Comparison of ENCODE assay signal across 10 cellular contexts in genomic region chr2:219553168-219553417, GRCh38. TPM values are rescaled to one million over a fixed set of nuclear protein-coding genes. Genes with fewer than 3 reads are reported as not detected.
DNase-seq lines count a peak whose midpoint lies in the region; ATAC-seq and TF ChIP-seq lines count a peak whose summit lies in the region.
"Had no signal": no experiment of that assay in that cellular context is flagged by ENCODE, and none has a peak within 500 bp of the region (broad histone marks: within the 10 kb centered on the region; RNA-seq: fewer than 3 reads in every experiment).

No MANE protein-coding gene starts in this region.

- H3K36me3 ChIP-seq in BLaER1 = peaks cover 10% of the 10 kb centered on the region; the same call in 1 of the 2 replicates
- no peaks in the 10 kb centered on the region for H3K36me3 ChIP-seq in Peyer's patch

- peaks cover 14% of the 10 kb centered on the region for H3K4me1 ChIP-seq in BLaER1
- H3K4me1 ChIP-seq in Peyer's patch = peaks cover 0 to 16% (median 4%) of the 10 kb centered on the region in 4 donors
- H3K4me1 ChIP-seq: foreskin keratinocyte had no signal

- TF ChIP-seq POLR2A in Peyer's patch (IDR thresholded peaks at IDR 0.05) = no peak

- H3K27ac Mint-ChIP-seq in progenitor cell of endocrine pancreas = no peak overlapping the region

- H3K9me3 ChIP-seq in BLaER1 = no peaks in the 10 kb centered on the region
- H3K9me3 ChIP-seq in Peyer's patch = peaks cover 0 to 4% (median 0%) of the 10 kb centered on the region in 4 donors

- H3K27me3 ChIP-seq in BLaER1 (peaks cover 8% of the 10 kb centered on the region; the same call in 1 of the 2 replicates), Peyer's patch (no peaks in the 10 kb centered on the region)

- TF ChIP-seq CTCF in Peyer's patch (IDR thresholded peaks at IDR 0.05) = no peak
- no peak for TF ChIP-seq CTCF in fibroblast of villous mesenchyme (IDR thresholded peaks at IDR 0.05; ENCODE audit: insufficient read depth, low read depth, low read length)
- no peak for TF ChIP-seq CTCF in progenitor cell of endocrine pancreas (IDR thresholded peaks at IDR 0.05; ENCODE audit: unreplicated experiment)
- TF ChIP-seq CTCF in omental fat pad (IDR thresholded peaks at IDR 0.05) = no peak

- DNase-seq in Peyer's patch (no peak), fibroblast of villous mesenchyme (ENCODE audit: low read depth) (no peak), progenitor cell of endocrine pancreas (ENCODE audit: low spot score, unreplicated experiment) (no peak), T1000 (lab: John Stamatoyannopoulos, UW) (no peak), omental fat pad (ENCODE audit: low spot score) (no peak), NAMALWA (ENCODE audit: low spot score) (no peak)
- DNase-seq in stimulated activated CD4-positive, alpha-beta T cell treated with anti-CD3 and anti-CD28 coated beads, Interleukin-1b, Interleukin-23, amount 100 ng/mL, for 48 hours = no peak

- peaks cover 40% of the 10 kb centered on the region for H3K27me3 Mint-ChIP-seq in progenitor cell of endocrine pancreas

- peaks cover 14% of the 10 kb centered on the region for H3K36me3 Mint-ChIP-seq in progenitor cell of endocrine pancreas (ENCODE audit: insufficient read depth)

- 0 out of 2 replicates have a peak, but pooled peaks cover 5% of the 10 kb centered on the region for H4K20me1 ChIP-seq in BLaER1

- no peak for ATAC-seq in omental fat pad (ENCODE audit: low FRiP score)

- H3K4me3 ChIP-seq in BLaER1 (no peak overlapping the region), Peyer's patch (peak overlapping the region; percentile 35 to 75 (median 57)), fibroblast of villous mesenchyme (ENCODE audit: low read depth, low read length) (peak overlapping the region; percentile 68)

- H3K4me1 Mint-ChIP-seq in progenitor cell of endocrine pancreas (ENCODE audit: low read depth) = peaks cover 3% of the 10 kb centered on the region

- peak overlapping the region; percentile 60 for H3K4me3 Mint-ChIP-seq in progenitor cell of endocrine pancreas (ENCODE audit: low read depth)

- no peak overlapping the region for H3K9ac ChIP-seq in BLaER1

- H3K27ac ChIP-seq in BLaER1 (no peak overlapping the region), Peyer's patch (no peak overlapping the region)
- H3K27ac ChIP-seq: foreskin keratinocyte had no signal

- H3K4me2 ChIP-seq in BLaER1 = peak overlapping the region; percentile 89

- no peaks in the 10 kb centered on the region for H3K9me3 Mint-ChIP-seq in progenitor cell of endocrine pancreas (ENCODE audit: low read depth)

RNA-seq across cellular contexts. Expression of gene TMEM198, which starts 9.3 kb away (rescaled TPM):
- total RNA-seq in Peyer's patch (10 to 100 TPM in 3 of 4 donors, 1 to 10 TPM in 1; 6.6 to 25.5 (median 13.9) TPM), fibroblast of villous mesenchyme (2.6 and 2.9 TPM in 2 replicates), progenitor cell of endocrine pancreas (8.2 and 9.7 TPM in 2 replicates), omental fat pad (1 to 10 TPM; 1.9 to 6.2 (median 2.9) TPM)

RNA-seq across cellular contexts. Expression of gene CHPF, which starts 9.5 kb away (rescaled TPM):
- 100 to 1,000 TPM in 1 of 4 donors, 10 to 100 TPM in 3; 19.0 to 122 (median 90.5) TPM for total RNA-seq in Peyer's patch
- total RNA-seq in fibroblast of villous mesenchyme = 196 and 201 TPM in 2 replicates
- 49.1 and 51.1 TPM in 2 replicates for total RNA-seq in progenitor cell of endocrine pancreas
- 10 to 100 TPM; 32.6 to 70.8 (median 45.5) TPM for total RNA-seq in omental fat pad

RNA-seq across cellular contexts. Expression of gene OBSL1, which starts 18.2 kb away (rescaled TPM):
- total RNA-seq in Peyer's patch (10 to 100 TPM in 3 of 4 donors, 1 to 10 TPM in 1; 7.5 to 43.7 (median 21.2) TPM), fibroblast of villous mesenchyme (67.0 and 86.8 TPM in 2 replicates), progenitor cell of endocrine pancreas (197 and 198 TPM in 2 replicates), omental fat pad (100 to 1,000 TPM in 2 of 4 donors, 10 to 100 TPM in 2; 68.6 to 117 (median 88.7) TPM)

RNA-seq across cellular contexts. Expression of gene INHA, which starts 19.0 kb away (rescaled TPM):
- total RNA-seq in Peyer's patch (not detected), fibroblast of villous mesenchyme (0.43 and 0.64 TPM in 2 replicates), progenitor cell of endocrine pancreas (1.5 and 1.7 TPM in 2 replicates), omental fat pad (1 to 10 TPM in 1 of 4 donors, under 1 TPM in 1, not detected in 2; 0.88 to 1.1 TPM)

RNA-seq across cellular contexts. Expression of gene ASIC4, which starts 38.8 kb away (rescaled TPM):
- total RNA-seq in Peyer's patch (under 1 TPM in 1 of 4 donors, not detected in 3; 0.27 TPM), fibroblast of villous mesenchyme (under 0.01 TPM in 1 of 2 replicates, not detected in the other), progenitor cell of endocrine pancreas (3.4 and 5.1 TPM in 2 replicates), omental fat pad (under 1 TPM in 2 of 4 donors, not detected in 2; 0.12 to 0.19 TPM)
- total RNA-seq: foreskin keratinocyte, G401 had no signal
